ENCODE assay signal across 8 cellular contexts in the genomic region with DNA sequence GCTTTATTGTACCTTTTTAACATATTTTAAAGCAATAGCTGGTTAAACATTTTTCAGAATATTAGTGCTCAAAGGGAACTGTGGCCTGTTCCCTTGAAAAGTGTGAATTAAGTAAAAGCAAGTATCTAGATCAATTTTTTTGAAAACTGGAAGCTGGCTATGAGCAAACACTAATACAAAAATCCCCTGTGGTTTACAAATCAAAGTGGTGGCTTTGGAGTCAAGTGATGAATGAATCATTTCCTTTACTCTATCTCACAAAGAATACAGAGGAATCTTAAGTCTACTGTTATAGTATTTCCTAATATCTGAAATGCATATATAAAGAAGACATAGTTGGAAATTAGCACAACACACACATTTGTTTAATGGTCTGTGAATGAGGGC.
DNase-seq lines count a peak whose midpoint lies in the region; ATAC-seq lines count a peak whose summit lies in the region.

No MANE protein-coding gene starts in this region.

- H3K27me3 Mint-ChIP-seq in T-helper 2 cell treated with Interferon-gamma antibody and Interleukin-4, amounts not matched to agents 5 μg/mL and 100 μg/mL, for 36 hours (ENCODE audit: low read depth): no peaks in the 10 kb centered on the region

- intact Hi-C loops in posterior cingulate gyrus (cut with DNase I): no loop called here

- ATAC-seq in GM18909 (IDR thresholded peaks at IDR 0.05; ENCODE audit: poor library complexity, unreplicated experiment) (peak; percentile 81), HG02642 (IDR thresholded peaks at IDR 0.05; ENCODE audit: poor library complexity, unreplicated experiment) (peak; percentile 83)

- H3K27ac Mint-ChIP-seq in T-helper 2 cell treated with Interferon-gamma antibody and Interleukin-4, amounts not matched to agents 5 μg/mL and 100 μg/mL, for 36 hours: no peak overlapping the region

- no peaks in the 10 kb centered on the region for H3K36me3 Mint-ChIP-seq in T-helper 2 cell treated with Interferon-gamma antibody and Interleukin-4, amounts not matched to agents 5 μg/mL and 100 μg/mL, for 36 hours (ENCODE audit: low read depth)

- H3K4me1 Mint-ChIP-seq in T-helper 2 cell treated with Interferon-gamma antibody and Interleukin-4, amounts not matched to agents 5 μg/mL and 100 μg/mL, for 36 hours (ENCODE audit: low read depth): peaks cover 10% of the 10 kb centered on the region

- H3K4me3 Mint-ChIP-seq in T-helper 2 cell treated with Interferon-gamma antibody and Interleukin-4, amounts not matched to agents 5 μg/mL and 100 μg/mL, for 36 hours: no peak overlapping the region

- peak; percentile 46 for DNase-seq in HS-5 (ENCODE audit: low read depth)
- DNase-seq in glomerular visceral epithelial cell (ENCODE audit: extremely low spot score): peak; percentile 62
- no peak for DNase-seq in posterior cingulate gyrus
- no peak for DNase-seq in stimulated activated CD8-positive, alpha-beta memory T cell treated with anti-CD3 and anti-CD28 coated beads, Interleukin-4, amount 100 ng/mL, for 48 hours
- no peak for DNase-seq in SKM-1 treated with dmso at 0.1 percent for 144 hours (lab: John Stamatoyannopoulos, UW; ENCODE audit: unreplicated experiment)
- no peak for DNase-seq in T-helper 2 cell treated with Interferon-gamma antibody and Interleukin-4, amounts not matched to agents 5 μg/mL and 100 μg/mL, for 36 hours (ENCODE audit: low spot score)

- peaks cover 48% of the 10 kb centered on the region for H3K9me3 Mint-ChIP-seq in T-helper 2 cell treated with Interferon-gamma antibody and Interleukin-4, amounts not matched to agents 5 μg/mL and 100 μg/mL, for 36 hours

Comparison
In these comparisons a context has a peak if more than half of its experiments do, and no peak if none do; other contexts are left out.
1. DNase-seq: peak in HS-5 (single experiment) and glomerular visceral epithelial cell (single experiment); none in posterior cingulate gyrus (0 of 10), stimulated activated CD8-positive, alpha-beta memory T cell treated with anti-CD3 and anti-CD28 coated beads, Interleukin-4, amount 100 ng/mL, for 48 hours (single experiment), SKM-1 treated with dmso at 0.1 percent for 144 hours (single experiment) and T-helper 2 cell treated with Interferon-gamma antibody and Interleukin-4, amounts not matched to agents 5 μg/mL and 100 μg/mL, for 36 hours (single experiment).